18 cellular contexts compared by ENCODE assay signal in genomic region chr2:45236268-45236667, GRCh38.
DNase-seq lines count a peak whose midpoint lies in the region; ATAC-seq, FAIRE-seq and TF ChIP-seq lines count a peak whose summit lies in the region.
"Had no signal": no experiment of that assay in that cellular context is flagged by ENCODE, and none has a peak within 500 bp of the region (broad histone marks: within the 10 kb centered on the region; RNA-seq: fewer than 3 reads in every experiment).

No MANE protein-coding gene starts in this region.

- no peak overlapping the region for H2BK12ac ChIP-seq in H1 (ENCODE audit: low read depth, low read length)
- H2BK12ac ChIP-seq in neuronal stem cell (ENCODE audit: low read length): no peak overlapping the region

- H4K20me1 ChIP-seq in HepG2 (ENCODE audit: insufficient read depth, low read length): no peaks in the 10 kb centered on the region
- H4K20me1 ChIP-seq in H1 (replicated peaks in 1 of 2; ENCODE audit: control insufficient read depth in 1 of 2, insufficient read depth in 2 of 2, low read length in 2 of 2): no peaks in the 10 kb centered on the region

- H3K23me2 ChIP-seq in H1 (ENCODE audit: low read depth, low read length): no peaks in the 10 kb centered on the region

- H3K18ac ChIP-seq in H1 (ENCODE audit: extremely low read depth, low read length) (no peak overlapping the region), neuronal stem cell (ENCODE audit: low read length) (no peak overlapping the region)

- H3K4me3 ChIP-seq in HepG2 (replicated peaks in 1 of 3; ENCODE audit: insufficient read depth in 1 of 3, low read depth in 2 of 3, low read length in 3 of 3) (no peak overlapping the region), right lobe of liver (no peak overlapping the region), H1 (ENCODE audit: extremely low read depth in 1 of 4, insufficient read depth in 2 of 4, low read depth in 3 of 4, low read length in 4 of 4) (no peak overlapping the region), neuronal stem cell (ENCODE audit: low read length in 2 of 2) (no peak overlapping the region)
- H3K4me3 ChIP-seq: GM12878, GM23248 had no signal

- no peaks in the 10 kb centered on the region for H3K4me1 Mint-ChIP-seq in activated naive CD4-positive, alpha-beta T cell treated with anti-CD3 and anti-CD28 coated beads for 36 hours (ENCODE audit: low read depth)
- H3K4me1 Mint-ChIP-seq: H9 had no signal

- 51% methylated on average over 2 of the region's 2 CpGs for WGBS in HepG2 (ENCODE audit: low lambda C conversion rate)
- WGBS in right lobe of liver (ENCODE audit: insufficient coverage, low coverage, low lambda C conversion rate, missing lambda C conversion rate): 38% methylated on average over 1 of the region's 2 CpGs
- WGBS in H1 (ENCODE audit: extremely low coverage in 1 of 2, insufficient coverage in 1 of 2, insufficient read length in 1 of 2, insufficient replicate concordance in 2 of 2, low coverage in 1 of 2, low lambda C conversion rate in 2 of 2, missing lambda C conversion rate in 1 of 2), 2 experiments: 95% methylated on average over 2 of the region's 2 CpGs; no CpG with 5 or more reads in 1 of the 2 experiments
- WGBS in neuronal stem cell (ENCODE audit: extremely low coverage in 2 of 2, insufficient read length in 2 of 2, insufficient replicate concordance in 1 of 2), 2 donors: no CpG with 5 or more reads among the region's 2 CpGs

- H3K79me2 ChIP-seq in HepG2 (ENCODE audit: insufficient read depth, low read length): no peaks in the 10 kb centered on the region
- no peaks in the 10 kb centered on the region for H3K79me2 ChIP-seq in H1 (ENCODE audit: control insufficient read depth in 1 of 2, insufficient read depth in 2 of 2, low read length in 2 of 2)

- H4K91ac ChIP-seq in H1 (replicated peaks; ENCODE audit: insufficient read length, low read length) (peak overlapping the region; percentile 9), neuronal stem cell (ENCODE audit: low read depth, low read length, poor library complexity) (no peak overlapping the region)

- H3K27me3 ChIP-seq in HepG2 (ENCODE audit: control insufficient read depth in 1 of 2, insufficient read depth in 2 of 2, low read length in 2 of 2) (no peaks in the 10 kb centered on the region; a peak in 2 of 5 replicates), right lobe of liver (no peaks in the 10 kb centered on the region), H1 (replicated peaks in 1 of 4; ENCODE audit: control insufficient read depth in 3 of 4, extremely low read depth in 1 of 4, insufficient read depth in 3 of 4, low read length in 3 of 4) (no peaks in the 10 kb centered on the region), neuronal stem cell (ENCODE audit: control insufficient read depth in 3 of 3, insufficient read depth in 3 of 3, low read depth in 1 of 3, low read length in 3 of 3) (peaks cover 0 to 2% (median 0%) of the 10 kb centered on the region in 3 experiments)

- TF ChIP-seq RAD21 in HepG2 (CRISPR knock-in tag; IDR thresholded peaks at IDR 0.05) (no peak), H1 (IDR thresholded peaks at IDR 0.05 in 1 of 2, conservative IDR thresholded peaks at IDR 0.05 in 1 of 2; ENCODE audit: low read depth in 2 of 2, low read length in 2 of 2) (no peak)

- no peaks in the 10 kb centered on the region for H3K36me3 Mint-ChIP-seq in activated naive CD4-positive, alpha-beta T cell treated with anti-CD3 and anti-CD28 coated beads for 36 hours (ENCODE audit: low read depth)
- H3K36me3 Mint-ChIP-seq: CD4-positive, alpha-beta memory T cell had no signal

- no peak overlapping the region for H2AK5ac ChIP-seq in H1 (ENCODE audit: low read depth, low read length)
- no peak overlapping the region for H2AK5ac ChIP-seq in neuronal stem cell (ENCODE audit: low read depth, low read length)

- H3K4me1 ChIP-seq in HepG2 (ENCODE audit: insufficient read depth, low read length) (peaks cover 18% of the 10 kb centered on the region), right lobe of liver (no peaks in the 10 kb centered on the region), H1 (replicated peaks in 1 of 4; ENCODE audit: control insufficient read depth in 3 of 4, insufficient read depth in 4 of 4, low read length in 3 of 4) (peaks cover 0 to under 1% (median 0%) of the 10 kb centered on the region in 4 experiments; a peak in 1 of 7 replicates), neuronal stem cell (ENCODE audit: control insufficient read depth in 2 of 2, insufficient read depth in 1 of 2, low read depth in 1 of 2, low read length in 2 of 2) (peaks cover 0 to 1% of the 10 kb centered on the region in 2 donors)

- H3K14ac ChIP-seq in H1 (ENCODE audit: insufficient read length): no peak overlapping the region
- no peak overlapping the region for H3K14ac ChIP-seq in neuronal stem cell (ENCODE audit: low read length)

- intact Hi-C loops in HepG2 (cut with micrococcal nuclease; ENCODE audit: unreplicated experiment): no loop called here
- intact Hi-C loops in right lobe of liver (cut with DNase I): no loop called here
- intact Hi-C loops in activated naive CD4-positive, alpha-beta T cell treated with anti-CD3 and anti-CD28 coated beads for 36 hours (cut with micrococcal nuclease): no loop called here

- H4K5ac ChIP-seq in H1 (ENCODE audit: insufficient read length, low read depth, low read length): no peak overlapping the region

- H2BK5ac ChIP-seq in H1 (ENCODE audit: low read depth, low read length): no peak overlapping the region
- no peak overlapping the region for H2BK5ac ChIP-seq in neuronal stem cell (ENCODE audit: low read length)

- TF ChIP-seq EP300 in HepG2 (IDR thresholded peaks at IDR 0.05; ENCODE audit: low read depth in 2 of 2, low read length in 2 of 2) (no peak), HepG2 (CRISPR knock-in tag; IDR thresholded peaks at IDR 0.05; ENCODE audit: borderline replicate concordance) (no peak), H1 (IDR thresholded peaks at IDR 0.05; ENCODE audit: borderline replicate concordance in 1 of 2, low read depth in 2 of 2, low read length in 2 of 2) (no peak)

- H3K9ac ChIP-seq in HepG2 (ENCODE audit: insufficient read depth, low read depth, low read length) (no peak overlapping the region), H1 (replicated peaks in 1 of 4; ENCODE audit: extremely low read depth in 1 of 4, low read depth in 3 of 4, low read length in 3 of 4) (no peak overlapping the region), neuronal stem cell (ENCODE audit: low read depth, low read length, poor library complexity) (no peak overlapping the region)
- H3K9ac ChIP-seq: GM23248 had no signal

- H3K27ac Mint-ChIP-seq in activated naive CD4-positive, alpha-beta T cell treated with anti-CD3 and anti-CD28 coated beads for 36 hours: no peak overlapping the region
- H3K27ac Mint-ChIP-seq: CD4-positive, alpha-beta memory T cell; H9; HFFc6 had no signal

- no peaks in the 10 kb centered on the region for H3K36me3 ChIP-seq in HepG2 (replicated peaks in 1 of 2; ENCODE audit: control insufficient read depth in 1 of 2, insufficient read depth in 2 of 2, low read length in 2 of 2)
- no peaks in the 10 kb centered on the region for H3K36me3 ChIP-seq in right lobe of liver
- no peaks in the 10 kb centered on the region for H3K36me3 ChIP-seq in H1 (ENCODE audit: control insufficient read depth in 2 of 4, insufficient read depth in 4 of 4, low read length in 3 of 4)
- H3K36me3 ChIP-seq in neuronal stem cell (replicated peaks in 1 of 2; ENCODE audit: control insufficient read depth in 2 of 2, insufficient read depth in 2 of 2, low read length in 2 of 2): no peaks in the 10 kb centered on the region

- in situ Hi-C loops in HepG2 (cut with HindIII; ENCODE audit: extremely low pct_ligation_motif_present, low pct_unique_long_range_greater_than_20kb): no loop called here

- H3K4me2 ChIP-seq in HepG2 (ENCODE audit: low read depth, low read length): no peak overlapping the region
- no peak overlapping the region for H3K4me2 ChIP-seq in H1 (ENCODE audit: insufficient read depth in 1 of 2, low read depth in 2 of 2, low read length in 2 of 2)
- H3K4me2 ChIP-seq in neuronal stem cell (ENCODE audit: insufficient read depth, low read length, poor library complexity, severe bottlenecking): no peak overlapping the region

- no TSS peak for BruUV-seq in HepG2 (replicated peaks; lab: Mats Ljungman, UMichigan)

- H3K27ac ChIP-seq in HepG2 (ENCODE audit: extremely low read length, insufficient read depth, low read length): no peak overlapping the region
- no peak overlapping the region for H3K27ac ChIP-seq in right lobe of liver
- H3K27ac ChIP-seq in H1 (ENCODE audit: low read depth, low read length): no peak overlapping the region
- no peak overlapping the region for H3K27ac ChIP-seq in neuronal stem cell (replicated peaks; ENCODE audit: low read length)
- H3K27ac ChIP-seq: C4-2B, GM23248 had no signal

- POLR2A ChIA-PET in HepG2 (lab: Yijun Ruan, JAX): no interaction called here
- POLR2A ChIA-PET in H1 (lab: Charles Lee; ENCODE audit: partially characterized antibody): no interaction called here

- no peak overlapping the region for H3K4ac ChIP-seq in H1 (replicated peaks; ENCODE audit: insufficient read length, low read depth, low read length)
- no peak overlapping the region for H3K4ac ChIP-seq in neuronal stem cell (ENCODE audit: low read length)

- H3K23ac ChIP-seq in H1 (ENCODE audit: insufficient read length): no peak overlapping the region
- H3K23ac ChIP-seq in neuronal stem cell (ENCODE audit: low read depth, low read length, poor library complexity): no peak overlapping the region

- H3K4me3 Mint-ChIP-seq in activated naive CD4-positive, alpha-beta T cell treated with anti-CD3 and anti-CD28 coated beads for 36 hours: no peak overlapping the region
- H3K4me3 Mint-ChIP-seq: CD4-positive, alpha-beta memory T cell; H9; HFFc6 had no signal

- H3K79me1 ChIP-seq in H1 (ENCODE audit: low read depth, low read length) (no peaks in the 10 kb centered on the region), neuronal stem cell (ENCODE audit: low read depth, low read length) (no peaks in the 10 kb centered on the region)

- no peak overlapping the region for H3K56ac ChIP-seq in H1 (replicated peaks; ENCODE audit: insufficient read length, low read depth, low read length)

- H3K9me3 ChIP-seq in HepG2 (ENCODE audit: low read length) (no peaks in the 10 kb centered on the region), right lobe of liver (no peaks in the 10 kb centered on the region), H1 (ENCODE audit: insufficient read depth in 2 of 2, low read depth in 1 of 2, low read length in 1 of 2) (no peaks in the 10 kb centered on the region), neuronal stem cell (replicated peaks in 1 of 2; ENCODE audit: control insufficient read depth in 2 of 2, insufficient read depth in 1 of 2, low read depth in 1 of 2, low read length in 2 of 2) (no peaks in the 10 kb centered on the region)

- TF ChIP-seq POLR2A in HepG2 (IDR thresholded peaks at IDR 0.05; ENCODE audit: insufficient read depth in 1 of 2, low read depth in 2 of 2, low read length in 2 of 2) (no peak), right lobe of liver (IDR thresholded peaks at IDR 0.05) (no peak), H1 (IDR thresholded peaks at IDR 0.05; ENCODE audit: control extremely low read depth in 1 of 2, low read depth in 2 of 2, low read length in 2 of 2) (no peak)

- H3K9me3 Mint-ChIP-seq in activated naive CD4-positive, alpha-beta T cell treated with anti-CD3 and anti-CD28 coated beads for 36 hours: no peaks in the 10 kb centered on the region
- H3K9me3 Mint-ChIP-seq: H9, HFFc6 had no signal

- no peak overlapping the region for H2AFZ ChIP-seq in HepG2 (ENCODE audit: low read length)
- no peak overlapping the region for H2AFZ ChIP-seq in H1 (ENCODE audit: low read length)
- H2AFZ ChIP-seq in neuronal stem cell (ENCODE audit: low read length): no peak overlapping the region
- H2AFZ ChIP-seq: GM23248 had no signal

- ATAC-seq in HepG2 (no peak), right lobe of liver (no peak), GM19328 (IDR thresholded peaks at IDR 0.05; ENCODE audit: unreplicated experiment) (no peak)
- ATAC-seq: GM12878 had no signal

- H3K27me3 Mint-ChIP-seq in activated naive CD4-positive, alpha-beta T cell treated with anti-CD3 and anti-CD28 coated beads for 36 hours (ENCODE audit: low read depth): peaks cover 11% of the 10 kb centered on the region

- no peak for FAIRE-seq in HepG2 (lab: Jason Lieb, UNC)
- FAIRE-seq in H1 (lab: Jason Lieb, UNC): no peak
- FAIRE-seq: GM12878, GM18507 had no signal

- no peak overlapping the region for H2BK120ac ChIP-seq in H1 (replicated peaks; ENCODE audit: low read depth, low read length)
- no peak overlapping the region for H2BK120ac ChIP-seq in neuronal stem cell (ENCODE audit: low read depth, low read length)

- H4K8ac ChIP-seq in H1 (ENCODE audit: extremely low read depth, insufficient read depth, low read length) (no peak overlapping the region), neuronal stem cell (ENCODE audit: low read depth, low read length) (peak overlapping the region; percentile 19)

- H2BK20ac ChIP-seq in H1 (ENCODE audit: low read length): no peak overlapping the region

- CTCF ChIA-PET in HepG2 (lab: Yijun Ruan, JAX; ENCODE audit: low intra/inter-chr PET ratio, low total read pairs) (no interaction called here), H1 (lab: Charles Lee; ENCODE audit: partially characterized antibody) (interaction anchor here (0.9 kb wide), 1 partner anchor 11 kb away, joined by 3 read pairs; no protein-coding TSS in a partner anchor)
- CTCF ChIA-PET in activated naive CD4-positive, alpha-beta T cell treated with anti-CD3 and anti-CD28 coated beads for 36 hours (lab: Charles Lee): no interaction called here

- DNase-seq in HepG2 (ENCODE audit: low spot score): no peak
- DNase-seq in right lobe of liver: no peak
- DNase-seq in H1 (ENCODE audit: low read depth in 1 of 2, low spot score in 2 of 2): no peak
- no peak for DNase-seq in neuronal stem cell (ENCODE audit: low spot score)
- DNase-seq in C1 segment of cervical spinal cord (lab: John Stamatoyannopoulos, UW): no peak
- DNase-seq in activated naive CD4-positive, alpha-beta T cell treated with anti-CD3 and anti-CD28 coated beads for 36 hours: no peak
- DNase-seq in stimulated activated CD4-positive, alpha-beta T cell treated with anti-CD3 and anti-CD28 coated beads, Interleukin-2, amount 100 ng/mL, for 24 hours: no peak
- DNase-seq: 8988T; AML-193; CD4-positive, alpha-beta memory T cell; DMS79; GM23248; H9; HFFc6 had no signal

- H2BK15ac ChIP-seq in H1 (ENCODE audit: low read length) (0 out of 2 replicates have a peak overlapping the region, but pooled peaks have one; percentile 88), neuronal stem cell (ENCODE audit: low read length) (no peak overlapping the region)

- no peak for TF ChIP-seq CTCF in HepG2 (CRISPR knock-in tag; IDR thresholded peaks at IDR 0.05)
- no peak for TF ChIP-seq CTCF in right lobe of liver (IDR thresholded peaks at IDR 0.05)
- no peak for TF ChIP-seq CTCF in H1 (IDR thresholded peaks at IDR 0.05; ENCODE audit: control extremely low read depth in 1 of 3, insufficient read depth in 1 of 3, low read depth in 1 of 3, low read length in 3 of 3)
